ENCODE assay signal across 27 cellular contexts in the genomic region with DNA sequence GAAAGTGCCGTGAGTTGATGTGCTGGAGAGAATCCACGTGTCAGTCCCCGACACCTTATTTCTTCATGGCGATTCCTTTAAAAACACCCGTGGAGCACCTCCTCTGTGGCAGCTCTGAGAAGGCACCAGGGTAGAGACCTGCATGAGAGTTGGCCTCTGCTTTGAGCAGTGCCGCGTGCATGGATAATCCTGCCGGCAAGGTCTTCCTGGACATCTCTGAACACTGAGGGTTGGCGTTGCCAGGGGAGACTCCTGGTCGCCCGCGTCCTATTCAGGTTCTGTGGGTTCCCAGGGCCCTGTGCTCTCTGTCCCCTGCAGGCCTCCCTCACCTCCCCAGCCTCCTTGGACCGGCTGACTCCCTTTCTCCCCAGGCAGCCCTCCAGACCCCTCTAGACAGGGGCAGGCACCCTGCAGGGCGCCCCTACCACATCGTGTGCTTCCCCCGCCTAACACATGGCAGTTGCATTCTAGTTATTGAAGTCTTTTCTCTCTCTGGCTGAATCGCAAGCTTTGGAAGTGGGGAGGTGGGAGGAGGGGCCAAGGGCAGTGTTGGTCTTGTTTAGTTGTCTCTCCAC.
"Had no signal": no experiment of that assay in that cellular context is flagged by ENCODE, and none has a peak within 500 bp of the region (broad histone marks: within the 10 kb centered on the region; RNA-seq: fewer than 3 reads in every experiment).

No MANE protein-coding gene starts in this region.

- H3K4me3 Mint-ChIP-seq: activated CD4-positive, alpha-beta memory T cell treated with anti-CD3 and anti-CD28 coated beads for 36 hours; activated CD4-positive, alpha-beta T cell treated with anti-CD3 and anti-CD28 coated beads, Interleukin-2, amount 10 ng/mL, durations not matched to agents 7 days and 5 days; activated naive CD8-positive, alpha-beta T cell; IgD-negative memory B cell had no signal

- H3K27ac ChIP-seq: SJCRH30, VCaP had no signal

- ATAC-seq: Panc1 had no signal

- DNase-seq: activated CD4-positive, alpha-beta memory T cell treated with anti-CD3 and anti-CD28 coated beads for 36 hours; activated CD4-positive, alpha-beta T cell treated with anti-CD3 and anti-CD28 coated beads, Interleukin-2, amount 10 ng/mL, durations not matched to agents 7 days and 5 days; activated CD4-positive, CD25-positive, alpha-beta regulatory T cell; activated CD8-positive, alpha-beta memory T cell treated with anti-CD3 and anti-CD28 coated beads for 24 hours; activated naive CD4-positive, alpha-beta T cell treated with Interleukin-2 at 50 U/mL for 16 hours; activated T-cell treated with anti-CD3 and anti-CD28 coated beads for 4 hours; activated T-cell treated with anti-CD3 and anti-CD28 coated beads, Interleukin-2, amount 50 U/mL, for 48 hours; KG1; NCI-H1048; NCI-H1417; NCI-H1930; NCI-H2107; NCI-H2171 treated with DMSO at 0.1 percent for 48 hours; NCI-H226; NCI-H69; NK-92 treated with Interleukin-12 subunit alpha and Interleukin-12 subunit beta, amount 100 ng/mL, for 24 hours; OCI-M1; Right ventricle myocardium superior; RPMI8226; SJCRH30; SK-N-SH; T-helper 1 cell had no signal

- H3K27ac Mint-ChIP-seq: activated CD4-positive, alpha-beta memory T cell treated with anti-CD3 and anti-CD28 coated beads for 36 hours; activated CD4-positive, alpha-beta T cell treated with anti-CD3 and anti-CD28 coated beads, Interleukin-2, amount 10 ng/mL, durations not matched to agents 7 days and 5 days; activated naive CD8-positive, alpha-beta T cell; activated T-helper 2 cell treated with anti-CD3 and anti-CD28 coated beads, Interferon-gamma antibody, Interleukin-2, Interleukin-4, amounts not matched to agents 10 μg/mL and 5 μg/mL and 100 μg/mL, durations not matched to agents 14 hours and 24 hours and 36 hours; IgD-negative memory B cell had no signal

- H3K36me3 ChIP-seq: SJCRH30 had no signal

- H3K27me3 ChIP-seq: SJCRH30 had no signal

- H3K9me3 Mint-ChIP-seq: activated CD4-positive, alpha-beta memory T cell treated with anti-CD3 and anti-CD28 coated beads for 36 hours; activated CD4-positive, alpha-beta T cell treated with anti-CD3 and anti-CD28 coated beads, Interleukin-2, amount 10 ng/mL, durations not matched to agents 7 days and 5 days; activated T-helper 2 cell treated with anti-CD3 and anti-CD28 coated beads, Interferon-gamma antibody, Interleukin-2, Interleukin-4, amounts not matched to agents 10 μg/mL and 5 μg/mL and 100 μg/mL, durations not matched to agents 14 hours and 24 hours and 36 hours; IgD-negative memory B cell had no signal

- H3K9ac ChIP-seq: SK-N-SH had no signal

- H3K4me3 ChIP-seq: SJCRH30 had no signal

- H3K36me3 Mint-ChIP-seq: activated CD4-positive, alpha-beta memory T cell treated with anti-CD3 and anti-CD28 coated beads for 36 hours; activated naive CD8-positive, alpha-beta T cell had no signal

- H3K27me3 Mint-ChIP-seq: activated CD4-positive, alpha-beta T cell treated with anti-CD3 and anti-CD28 coated beads, Interleukin-2, amount 10 ng/mL, durations not matched to agents 7 days and 5 days; activated naive CD8-positive, alpha-beta T cell had no signal

- H3K9me3 ChIP-seq: SJCRH30, SK-N-SH had no signal

- H3K4me2 ChIP-seq: SK-N-SH had no signal
